In genomic region chr14:54632452-54632851, GRCh38 we compare ENCODE assay signal across 8 cellular contexts.
"Had no signal": no experiment of that assay in that cellular context is flagged by ENCODE, and none has a peak within 500 bp of the region (broad histone marks: within the 10 kb centered on the region; RNA-seq: fewer than 3 reads in every experiment).

No MANE protein-coding gene starts in this region.

- ATAC-seq: GM12878 had no signal

- H3K4me3 ChIP-seq: GM12878 had no signal

- DNase-seq: GDM1, GF-D8 had no signal

- FAIRE-seq: G401.6, GM12878, GM12891, GM12892, GM18507, GM19239 had no signal
